In the genomic region with DNA sequence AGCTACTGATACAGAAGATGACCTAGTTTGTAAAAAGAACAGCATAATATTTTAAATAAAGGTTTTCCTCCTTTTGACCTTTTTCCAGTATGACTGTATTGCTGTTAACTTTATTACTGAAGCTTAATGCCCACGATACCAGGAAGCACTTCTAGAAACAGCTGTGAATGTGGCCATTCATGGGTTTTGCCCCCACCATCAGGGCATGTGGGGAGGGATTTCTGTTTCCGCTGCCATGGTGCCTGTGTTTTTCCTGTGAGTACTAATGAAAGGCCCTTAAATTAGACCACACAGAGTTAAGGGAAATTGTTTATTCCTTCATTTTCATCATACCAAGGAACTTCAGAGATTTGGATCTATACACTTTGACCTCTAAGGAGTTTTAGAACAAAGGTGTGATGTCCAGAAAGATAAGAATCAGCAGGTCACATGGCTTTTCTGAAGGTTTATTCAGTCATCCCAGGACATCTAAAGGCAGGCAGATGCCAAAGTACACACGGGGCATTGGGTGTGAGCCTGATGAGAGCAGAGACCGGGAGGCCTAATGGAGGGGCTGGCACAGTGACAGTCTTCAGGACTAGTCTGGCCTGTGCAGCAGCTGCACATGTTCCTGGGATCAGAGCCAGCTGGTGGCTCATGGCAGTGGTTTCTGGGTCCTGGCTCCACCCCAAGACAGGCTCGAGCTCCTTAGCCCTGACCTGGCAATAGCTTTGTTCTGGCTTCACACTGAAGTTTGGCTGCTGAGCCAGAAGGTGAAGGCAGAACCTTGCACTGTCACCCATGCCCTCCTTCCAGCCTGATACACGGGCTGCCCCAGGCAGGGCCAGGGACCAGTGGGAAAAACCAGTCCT, we compare ENCODE assay signal across 1 cellular context.
TF ChIP-seq lines count a peak whose summit lies in the region.

No MANE protein-coding gene starts in this region.

TF ChIP-seq in H1, 55 proteins besides CTCF, POLR2A, EP300 and RAD21 (continued from another document):
- TF ChIP-seq, protein P1, sequence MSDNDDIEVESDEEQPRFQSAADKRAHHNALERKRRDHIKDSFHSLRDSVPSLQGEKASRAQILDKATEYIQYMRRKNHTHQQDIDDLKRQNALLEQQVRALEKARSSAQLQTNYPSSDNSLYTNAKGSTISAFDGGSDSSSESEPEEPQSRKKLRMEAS (IDR thresholded peaks at IDR 0.05) = peak; percentile 10; the same call in 1 of the 2 replicates
